19 cellular contexts compared by ENCODE assay signal in genomic region chr12:62481843-62482540, GRCh38. TPM values are rescaled to one million over a fixed set of nuclear protein-coding genes. Genes with fewer than 3 reads are reported as not detected.
A peak's percentile ranks its signal among the peaks of the same experiment; 100 is the strongest.
DNase-seq lines count a peak whose midpoint lies in the region; ATAC-seq and TF ChIP-seq lines count a peak whose summit lies in the region.
"Had no signal": no experiment of that assay in that cellular context is flagged by ENCODE, and none has a peak within 500 bp of the region (broad histone marks: within the 10 kb centered on the region; RNA-seq: fewer than 3 reads in every experiment).

No MANE protein-coding gene starts in this region.

- H3K27ac Mint-ChIP-seq in T-helper 2 cell treated with Interferon-gamma antibody and Interleukin-4, amounts not matched to agents 5 μg/mL and 100 μg/mL, for 36 hours = no peak overlapping the region
- H3K27ac Mint-ChIP-seq: activated T-helper 17 cell treated with anti-CD3 and anti-CD28 coated beads, Interleukin-2, amount 50 U/mL, for 72 hours; CD8-positive, alpha-beta T cell; stimulated activated effector memory CD8-positive, alpha-beta T cell treated with anti-CD3 and anti-CD28 coated beads, Interleukin-12 subunit alpha, Interleukin-12 subunit beta, amount 100 ng/mL, for 72 hours had no signal

- intact Hi-C loops in left ventricle myocardium inferior (cut with micrococcal nuclease) = no loop called here

- H3K9me3 ChIP-seq in BE2C (no peaks in the 10 kb centered on the region), left ventricle myocardium inferior (replicated peaks) (no peaks in the 10 kb centered on the region)
- H3K9me3 ChIP-seq: SK-N-SH, upper lobe of left lung had no signal

- peaks cover 14% of the 10 kb centered on the region for H3K4me1 Mint-ChIP-seq in T-helper 2 cell treated with Interferon-gamma antibody and Interleukin-4, amounts not matched to agents 5 μg/mL and 100 μg/mL, for 36 hours (ENCODE audit: low read depth)

- H3K36me3 Mint-ChIP-seq in T-helper 2 cell treated with Interferon-gamma antibody and Interleukin-4, amounts not matched to agents 5 μg/mL and 100 μg/mL, for 36 hours (ENCODE audit: low read depth) = peaks cover 26% of the 10 kb centered on the region

- H3K27me3 ChIP-seq in BE2C = no peaks in the 10 kb centered on the region
- H3K27me3 ChIP-seq in left ventricle myocardium inferior (ENCODE audit: low read depth) = no peaks in the 10 kb centered on the region
- H3K27me3 ChIP-seq: upper lobe of left lung had no signal

- H3K27me3 Mint-ChIP-seq in T-helper 2 cell treated with Interferon-gamma antibody and Interleukin-4, amounts not matched to agents 5 μg/mL and 100 μg/mL, for 36 hours (ENCODE audit: low read depth) = no peaks in the 10 kb centered on the region
- H3K27me3 Mint-ChIP-seq: activated T-helper 17 cell treated with anti-CD3 and anti-CD28 coated beads, Interleukin-2, amount 50 U/mL, for 72 hours; naive thymus-derived CD8-positive, alpha-beta T cell had no signal

- TF ChIP-seq CTCF in BE2C (IDR thresholded peaks at IDR 0.05; ENCODE audit: low read depth, low read length) (no peak), left ventricle myocardium inferior (IDR thresholded peaks at IDR 0.05; ENCODE audit: borderline replicate concordance) (no peak)

- peak; percentile 68 for ATAC-seq in HG02938 (IDR thresholded peaks at IDR 0.05; ENCODE audit: unreplicated experiment)
- no peak for ATAC-seq in HG02763 (IDR thresholded peaks at IDR 0.05; ENCODE audit: unreplicated experiment)
- ATAC-seq: activated T-helper 17 cell treated with anti-CD3 and anti-CD28 coated beads, Interleukin-2, amount 50 U/mL, for 72 hours; CD8-positive, alpha-beta T cell; esophagus mucosa; naive thymus-derived CD8-positive, alpha-beta T cell; Panc1; stimulated activated effector memory CD8-positive, alpha-beta T cell treated with anti-CD3 and anti-CD28 coated beads, Interleukin-12 subunit alpha, Interleukin-12 subunit beta, amount 100 ng/mL, for 72 hours had no signal

- H3K9me3 Mint-ChIP-seq in T-helper 2 cell treated with Interferon-gamma antibody and Interleukin-4, amounts not matched to agents 5 μg/mL and 100 μg/mL, for 36 hours = no peaks in the 10 kb centered on the region
- H3K9me3 Mint-ChIP-seq: activated T-helper 17 cell treated with anti-CD3 and anti-CD28 coated beads, Interleukin-2, amount 50 U/mL, for 72 hours; CD8-positive, alpha-beta T cell; naive thymus-derived CD8-positive, alpha-beta T cell; stimulated activated effector memory CD8-positive, alpha-beta T cell treated with anti-CD3 and anti-CD28 coated beads, Interleukin-12 subunit alpha, Interleukin-12 subunit beta, amount 100 ng/mL, for 72 hours had no signal

- H3K4me1 ChIP-seq in BE2C = peaks cover 2% of the 10 kb centered on the region; the same call in 1 of the 2 replicates
- peaks cover 24% of the 10 kb centered on the region for H3K4me1 ChIP-seq in left ventricle myocardium inferior
- H3K4me1 ChIP-seq: upper lobe of left lung had no signal

- DNase-seq in BE2C (peak; percentile 36), nucleus accumbens (lab: John Stamatoyannopoulos, UW) (peak in 36 of 56 donors; percentile 1 to 59 (median 18)), left ventricle myocardium inferior (no peak), HuH-7.5 (ENCODE audit: low spot score) (no peak)
- DNase-seq in T-helper 2 cell treated with Interferon-gamma antibody and Interleukin-4, amounts not matched to agents 5 μg/mL and 100 μg/mL, for 36 hours (ENCODE audit: low spot score) = no peak
- DNase-seq: CD8-positive, alpha-beta T cell; naive thymus-derived CD8-positive, alpha-beta T cell; NCI-H1436 treated with DMSO at 0.1 percent for 48 hours; SK-N-SH; stimulated activated CD4-positive, alpha-beta T cell treated with anti-CD3 and anti-CD28 coated beads, Interleukin-15, amount 100 ng/mL, for 24 hours; T-helper 9 cell; upper lobe of left lung had no signal

- H3K4me3 Mint-ChIP-seq in T-helper 2 cell treated with Interferon-gamma antibody and Interleukin-4, amounts not matched to agents 5 μg/mL and 100 μg/mL, for 36 hours = no peak overlapping the region
- H3K4me3 Mint-ChIP-seq: activated T-helper 17 cell treated with anti-CD3 and anti-CD28 coated beads, Interleukin-2, amount 50 U/mL, for 72 hours; CD8-positive, alpha-beta T cell; naive thymus-derived CD8-positive, alpha-beta T cell; stimulated activated effector memory CD8-positive, alpha-beta T cell treated with anti-CD3 and anti-CD28 coated beads, Interleukin-12 subunit alpha, Interleukin-12 subunit beta, amount 100 ng/mL, for 72 hours had no signal

- H3K27ac ChIP-seq in cingulate gyrus (ENCODE audit: low read depth, low read length) = peak overlapping the region; percentile 66
- no peak overlapping the region for H3K27ac ChIP-seq in left ventricle myocardium inferior (replicated peaks)
- H3K27ac ChIP-seq: upper lobe of left lung had no signal

- H3K36me3 ChIP-seq in BE2C = no peaks in the 10 kb centered on the region; the same call in 1 of the 2 replicates
- H3K36me3 ChIP-seq in left ventricle myocardium inferior = peaks cover 4% of the 10 kb centered on the region

- H3K4me3 ChIP-seq in BE2C (ENCODE audit: low read depth, low read length) (no peak overlapping the region), left ventricle myocardium inferior (no peak overlapping the region)
- H3K4me3 ChIP-seq: upper lobe of left lung had no signal

RNA-seq across cellular contexts. Expression of gene MON2, which starts 15.4 kb away (rescaled TPM):
- 12.4 TPM for polyA plus RNA-seq in BE2C (2012; ENCODE audit: insufficient read depth, insufficient read length, low read depth)
- total RNA-seq in left ventricle myocardium inferior = 17.2 TPM

Comparison
In these comparisons a context has a peak if more than half of its experiments do, and no peak if none do; other contexts are left out.
1. DNase-seq: peak in BE2C (single experiment) and nucleus accumbens (36 of 56); none in left ventricle myocardium inferior (single experiment), HuH-7.5 (single experiment) and T-helper 2 cell treated with Interferon-gamma antibody and Interleukin-4, amounts not matched to agents 5 μg/mL and 100 μg/mL, for 36 hours (single experiment).